17 cellular contexts compared by ENCODE assay signal in the genomic region with DNA sequence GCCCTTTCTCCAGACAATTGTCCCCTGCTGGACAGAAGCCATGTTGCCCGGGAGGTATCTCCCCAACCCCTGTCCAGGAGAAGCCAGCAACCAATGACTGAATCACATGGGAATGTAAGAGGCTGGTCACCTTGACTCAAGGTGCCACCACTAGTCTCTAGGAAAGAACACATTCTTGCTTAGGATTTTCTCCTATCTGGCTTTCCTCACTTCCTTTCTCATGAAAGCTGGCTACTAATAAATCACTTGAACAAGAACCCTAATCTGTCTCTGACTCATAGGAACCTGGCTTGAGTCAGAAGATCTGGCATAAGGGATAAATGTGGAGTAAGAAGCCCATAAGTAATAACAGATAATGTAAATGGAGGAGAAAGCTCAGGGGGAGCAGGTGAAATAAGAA.
A peak's percentile ranks its signal among the peaks of the same experiment; 100 is the strongest.
DNase-seq lines count a peak whose midpoint lies in the region; ATAC-seq and TF ChIP-seq lines count a peak whose summit lies in the region.
"Had no signal": no experiment of that assay in that cellular context is flagged by ENCODE, and none has a peak within 500 bp of the region (broad histone marks: within the 10 kb centered on the region; RNA-seq: fewer than 3 reads in every experiment).

No MANE protein-coding gene starts in this region.

- H3K4me2 ChIP-seq in mammary epithelial cell (ENCODE audit: insufficient read depth, low read depth, low read length) (no peak overlapping the region), Karpas-422 (ENCODE audit: low read depth, low read length, poor library complexity, severe bottlenecking) (no peak overlapping the region)

- H3K4me1 ChIP-seq in mammary epithelial cell (ENCODE audit: insufficient read depth, low read length) (peaks cover 2% of the 10 kb centered on the region), Karpas-422 (ENCODE audit: low read length) (no peaks in the 10 kb centered on the region)
- H3K4me1 ChIP-seq: tibial artery had no signal

- dilution Hi-C loops in mammary epithelial cell (cut with HindIII; ENCODE audit: low sequenced_read_pairs), result no loop called here

- ATAC-seq in HG03139 (IDR thresholded peaks at IDR 0.05; ENCODE audit: unreplicated experiment) (no peak), HG03196 (IDR thresholded peaks at IDR 0.05; ENCODE audit: unreplicated experiment) (no peak)
- ATAC-seq: activated CD4-positive, alpha-beta T cell treated with anti-CD3 and anti-CD28 coated beads for 36 hours; natural killer cell treated with Interleukin-12 subunit alpha and Interleukin-12 subunit beta and Interleukin-15 and Interleukin-18, amount 100 ng/mL, for 72 hours; Right ventricle myocardium inferior had no signal

- H3K9me2 ChIP-seq in Karpas-422 (replicated peaks; ENCODE audit: insufficient read depth, low read length), result no peaks in the 10 kb centered on the region

- H3K36me3 ChIP-seq in MG63, result no peaks in the 10 kb centered on the region
- H3K36me3 ChIP-seq in mammary epithelial cell (ENCODE audit: insufficient read depth, low read length), result no peaks in the 10 kb centered on the region
- H3K36me3 ChIP-seq in Karpas-422 (ENCODE audit: insufficient read depth, low read length), result no peaks in the 10 kb centered on the region
- H3K36me3 ChIP-seq: tibial artery had no signal

- H4K20me1 ChIP-seq in mammary epithelial cell (ENCODE audit: insufficient read depth, low read length) (no peaks in the 10 kb centered on the region), Karpas-422 (ENCODE audit: insufficient read depth, low read depth, low read length) (no peaks in the 10 kb centered on the region)

- no peaks in the 10 kb centered on the region for H3K79me2 ChIP-seq in mammary epithelial cell (ENCODE audit: insufficient read depth, low read length)
- H3K79me2 ChIP-seq in Karpas-422 (ENCODE audit: low read length), result no peaks in the 10 kb centered on the region

- H3K27ac ChIP-seq in mammary epithelial cell (ENCODE audit: insufficient read depth, low read depth, low read length) (no peak overlapping the region), Karpas-422 (ENCODE audit: low read length) (no peak overlapping the region)
- H3K27ac ChIP-seq: tibial artery had no signal

- no peak for TF ChIP-seq CTCF in mammary epithelial cell (conservative IDR thresholded peaks at IDR 0.05 in 1 of 2, IDR thresholded peaks at IDR 0.05 in 1 of 2; ENCODE audit: extremely low read depth in 1 of 2, insufficient read depth in 1 of 2, low read depth in 1 of 2, low read length in 2 of 2)

- no peaks in the 10 kb centered on the region for H3K9me3 ChIP-seq in MG63
- no peaks in the 10 kb centered on the region for H3K9me3 ChIP-seq in mammary epithelial cell (replicated peaks; ENCODE audit: insufficient read depth, low read length)
- H3K9me3 ChIP-seq in Karpas-422 (ENCODE audit: low read length), result no peaks in the 10 kb centered on the region
- H3K9me3 ChIP-seq: tibial artery had no signal

- in situ Hi-C loops in mammary epithelial cell (cut with MboI; ENCODE audit: low sequenced_read_pairs in 2 of 2), result no loop called here

- H3K9ac ChIP-seq in mammary epithelial cell (ENCODE audit: insufficient read depth, low read length) (no peak overlapping the region), Karpas-422 (ENCODE audit: low read length) (no peak overlapping the region)

- H3K27me3 ChIP-seq in MG63 (no peaks in the 10 kb centered on the region), mammary epithelial cell (ENCODE audit: insufficient read depth, low read length) (no peaks in the 10 kb centered on the region), Karpas-422 (ENCODE audit: low read length) (no peaks in the 10 kb centered on the region)
- H3K27me3 ChIP-seq: tibial artery had no signal

- BruUV-seq in mammary epithelial cell (replicated peaks; lab: Mats Ljungman, UMichigan), result no TSS peak

- DNase-seq in AG20443 (ENCODE audit: low spot score) (peak; percentile 34), MG63 (peak; percentile 7), mammary epithelial cell (peak; percentile 79), islet precursor cell (peak; percentile 76), Karpas-422 (no peak), germinal center (ENCODE audit: low spot score) (no peak)
- DNase-seq: activated CD4-positive, alpha-beta T cell treated with anti-CD3 and anti-CD28 coated beads for 36 hours; activated naive CD4-positive, alpha-beta T cell treated with anti-CD3 and anti-CD28 coated beads, Interleukin-2, amount 10 ng/mL, durations not matched to agents 7 days and 5 days; NCI-H2081 treated with DMSO at 0.1 percent for 48 hours; NCI-H774; retina; T-helper 9 cell; tibial artery had no signal

- H2AFZ ChIP-seq in mammary epithelial cell (ENCODE audit: low read depth, low read length), result no peak overlapping the region
- H2AFZ ChIP-seq in Karpas-422 (ENCODE audit: low read length), result no peak overlapping the region

- 60% methylated on average over 1 of the region's 1 CpG for WGBS in mammary epithelial cell (ENCODE audit: low coverage, missing lambda C conversion rate)

- H3K4me3 ChIP-seq in MG63, result no peak overlapping the region
- no peak overlapping the region for H3K4me3 ChIP-seq in mammary epithelial cell (replicated peaks in 1 of 3; ENCODE audit: insufficient read depth in 1 of 3, low read depth in 2 of 3, low read length in 3 of 3)
- no peak overlapping the region for H3K4me3 ChIP-seq in Karpas-422 (ENCODE audit: low read length)
- H3K4me3 ChIP-seq: tibial artery had no signal

- intact Hi-C loops in mammary epithelial cell (cut with micrococcal nuclease), result loop anchor here (10.0 kb wide), 1 partner anchor 374 kb away; no protein-coding TSS in a partner anchor

- CTCF ChIA-PET in mammary epithelial cell (lab: Charles Lee; ENCODE audit: low non-redundant PET), result no interaction called here

Comparison
In these comparisons a context has a peak if more than half of its experiments do, and no peak if none do; other contexts are left out.
1. DNase-seq: peak in AG20443 (single experiment), MG63 (single experiment), mammary epithelial cell (single experiment) and islet precursor cell (single experiment); none in Karpas-422 (single experiment) and germinal center (single experiment).